Comparison of ENCODE assay signal across 1 cellular context in the genomic region with DNA sequence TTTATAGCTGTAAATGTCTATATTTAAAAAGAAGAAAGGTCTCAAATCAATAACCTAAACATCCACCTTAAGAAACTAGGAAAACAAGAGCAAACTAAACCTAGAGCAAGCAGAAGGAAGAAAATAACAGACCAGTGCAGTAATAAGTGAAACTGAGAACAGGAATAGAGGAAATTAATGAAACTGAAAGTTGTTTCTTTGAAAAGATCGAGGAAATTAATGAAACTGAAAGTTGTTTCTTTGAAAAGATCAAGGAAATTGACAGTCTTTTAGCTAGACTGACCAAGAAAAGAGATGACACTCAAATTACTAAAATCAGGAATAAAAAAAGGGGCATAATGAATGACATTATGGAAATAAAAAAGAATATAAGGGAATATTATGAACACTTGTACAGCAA.
TF ChIP-seq lines count a peak whose summit lies in the region.

No MANE protein-coding gene starts in this region.

TF ChIP-seq in GM12878, 131 proteins besides CTCF, POLR2A, EP300 and RAD21:
- TF ChIP-seq IKZF2 (IDR thresholded peaks at IDR 0.05): peak; percentile 38 to 57; a peak in 3 of 4 replicates
- 0 out of 2 replicates have a peak, but pooled peaks have one; percentile 11 for TF ChIP-seq JUNB (IDR thresholded peaks at IDR 0.05)
- TF ChIP-seq NFIC (IDR thresholded peaks at IDR 0.05; ENCODE audit: low read depth, low read length): no peak
